8 cellular contexts compared by ENCODE assay signal in genomic region chr12:65823481-65824313, GRCh38. TPM values are rescaled to one million over a fixed set of nuclear protein-coding genes. Genes with fewer than 3 reads are reported as not detected.
DNase-seq lines count a peak whose midpoint lies in the region; ATAC-seq and TF ChIP-seq lines count a peak whose summit lies in the region.

No MANE protein-coding gene starts in this region.

- peak overlapping the region; percentile 100 for H2BK15ac ChIP-seq in neuronal stem cell (ENCODE audit: low read length)

- peak overlapping the region; percentile 99 for H2BK120ac ChIP-seq in neuronal stem cell (ENCODE audit: low read depth, low read length)

- peak overlapping the region in 5 of 7 donors; percentile 39 to 73 (median 63) for H3K4me3 Mint-ChIP-seq in CD8-positive, alpha-beta memory T cell
- peak overlapping the region; percentile 78 for H3K4me3 Mint-ChIP-seq in activated B cell treated with CpG ODN at 0.5 μM for 24 hours

- H3K79me1 ChIP-seq in neuronal stem cell (ENCODE audit: low read depth, low read length), result peaks cover 5% of the 10 kb centered on the region

- H3K4me3 ChIP-seq in CD8-positive, alpha-beta memory T cell (ENCODE audit: low read length), result no peak overlapping the region
- H3K4me3 ChIP-seq in HFF-Myc (replicated peaks; ENCODE audit: low read depth, low read length) (peak overlapping the region; percentile 96), neuronal stem cell (ENCODE audit: low read length in 2 of 2) (peak overlapping the region; percentile 58 to 99)

- no peak for DNase-seq in CD8-positive, alpha-beta memory T cell
- peak; percentile 62 for DNase-seq in HFF-Myc (ENCODE audit: extremely low read depth, low read depth)
- no peak for DNase-seq in activated B cell treated with CpG ODN at 0.5 μM for 24 hours
- peak; percentile 17 for DNase-seq in foreskin melanocyte
- DNase-seq in neuronal stem cell (ENCODE audit: low spot score), result peak; percentile 64
- no peak for DNase-seq in NCI-H1694 treated with DMSO at 0.1 percent for 48 hours (lab: John Stamatoyannopoulos, UW)

- WGBS in neuronal stem cell (ENCODE audit: extremely low coverage in 2 of 2, insufficient read length in 2 of 2, insufficient replicate concordance in 1 of 2), 2 donors, result no CpG with 5 or more reads among the region's 61 CpGs

- H3K4ac ChIP-seq in neuronal stem cell (ENCODE audit: low read length), result peak overlapping the region; percentile 100

- peak overlapping the region; percentile 97 for H3K23ac ChIP-seq in neuronal stem cell (ENCODE audit: low read depth, low read length, poor library complexity)

- ATAC-seq in activated B cell treated with CpG ODN at 0.5 μM for 24 hours (ENCODE audit: low read depth) (no peak), HG03045 (IDR thresholded peaks at IDR 0.05; ENCODE audit: unreplicated experiment) (no peak), HG03432 (IDR thresholded peaks at IDR 0.05; ENCODE audit: unreplicated experiment) (no peak)

- peak overlapping the region; percentile 100 for H2BK5ac ChIP-seq in neuronal stem cell (ENCODE audit: low read length)

- TF ChIP-seq CTCF in HFF-Myc (IDR thresholded peaks at IDR 0.05; ENCODE audit: low read depth, low read length, missing control alignments) (no peak), activated B cell treated with CpG ODN at 0.5 μM for 24 hours (IDR thresholded peaks at IDR 0.05) (no peak)

- H3K27ac Mint-ChIP-seq in CD8-positive, alpha-beta memory T cell, result no peak overlapping the region
- H3K27ac Mint-ChIP-seq in activated B cell treated with CpG ODN at 0.5 μM for 24 hours, result no peak overlapping the region

- H2AK5ac ChIP-seq in neuronal stem cell (ENCODE audit: low read depth, low read length), result peak overlapping the region; percentile 100

- H3K27ac ChIP-seq in CD8-positive, alpha-beta memory T cell (ENCODE audit: low read depth, low read length), result no peak overlapping the region
- peak overlapping the region; percentile 99 for H3K27ac ChIP-seq in neuronal stem cell (replicated peaks; ENCODE audit: low read length)

- peak overlapping the region; percentile 87 for H2AFZ ChIP-seq in neuronal stem cell (ENCODE audit: low read length)

- H3K4me2 ChIP-seq in neuronal stem cell (ENCODE audit: insufficient read depth, low read length, poor library complexity, severe bottlenecking), result peak overlapping the region; percentile 99

- H4K91ac ChIP-seq in neuronal stem cell (ENCODE audit: low read depth, low read length, poor library complexity), result peak overlapping the region; percentile 99

- peak overlapping the region; percentile 100 for H3K9ac ChIP-seq in neuronal stem cell (ENCODE audit: low read depth, low read length, poor library complexity)

- H3K4me1 Mint-ChIP-seq in CD8-positive, alpha-beta memory T cell, result peaks cover 12 to 26% (median 15%) of the 10 kb centered on the region in 3 donors
- H3K4me1 Mint-ChIP-seq in activated B cell treated with CpG ODN at 0.5 μM for 24 hours, result peaks cover 29% of the 10 kb centered on the region

- H3K36me3 Mint-ChIP-seq in CD8-positive, alpha-beta memory T cell, result no peaks in the 10 kb centered on the region
- no peaks in the 10 kb centered on the region for H3K36me3 Mint-ChIP-seq in activated B cell treated with CpG ODN at 0.5 μM for 24 hours (ENCODE audit: low read depth)

- H3K36me3 ChIP-seq in CD8-positive, alpha-beta memory T cell (ENCODE audit: insufficient read depth, low read length), result no peaks in the 10 kb centered on the region
- H3K36me3 ChIP-seq in neuronal stem cell (replicated peaks in 1 of 2; ENCODE audit: control insufficient read depth in 2 of 2, insufficient read depth in 2 of 2, low read length in 2 of 2), result peaks cover 0 to 4% of the 10 kb centered on the region in 2 donors

- peak overlapping the region; percentile 100 for H3K18ac ChIP-seq in neuronal stem cell (ENCODE audit: low read length)

- H3K14ac ChIP-seq in neuronal stem cell (ENCODE audit: low read length), result peak overlapping the region; percentile 99

- intact Hi-C loops in activated B cell treated with CpG ODN at 0.5 μM for 24 hours (cut with micrococcal nuclease), result no loop called here

- H2BK12ac ChIP-seq in neuronal stem cell (ENCODE audit: low read length), result peak overlapping the region; percentile 100

- H3K4me1 ChIP-seq in CD8-positive, alpha-beta memory T cell (ENCODE audit: insufficient read depth, low read length), result no peaks in the 10 kb centered on the region
- peaks cover 5 to 10% of the 10 kb centered on the region in 2 donors for H3K4me1 ChIP-seq in neuronal stem cell (ENCODE audit: control insufficient read depth in 2 of 2, insufficient read depth in 1 of 2, low read depth in 1 of 2, low read length in 2 of 2)

- peaks cover 4% of the 10 kb centered on the region for H3K27me3 ChIP-seq in CD8-positive, alpha-beta memory T cell (ENCODE audit: insufficient read depth, low read length, poor library complexity, severe bottlenecking)
- no peaks in the 10 kb centered on the region for H3K27me3 ChIP-seq in neuronal stem cell (ENCODE audit: control insufficient read depth in 3 of 3, insufficient read depth in 3 of 3, low read depth in 1 of 3, low read length in 3 of 3)

- H3K9me3 ChIP-seq in CD8-positive, alpha-beta memory T cell (ENCODE audit: low read length), result no peaks in the 10 kb centered on the region
- H3K9me3 ChIP-seq in neuronal stem cell (replicated peaks in 1 of 2; ENCODE audit: control insufficient read depth in 2 of 2, insufficient read depth in 1 of 2, low read depth in 1 of 2, low read length in 2 of 2), result no peaks in the 10 kb centered on the region

- POLR2A ChIA-PET in CD8-positive, alpha-beta memory T cell (lab: Charles Lee), result no interaction called here
- POLR2A ChIA-PET in activated B cell treated with CpG ODN at 0.5 μM for 24 hours (lab: Charles Lee), result no interaction called here

- peaks cover 38 to 56% of the 10 kb centered on the region in 2 donors for H3K27me3 Mint-ChIP-seq in CD8-positive, alpha-beta memory T cell
- H3K27me3 Mint-ChIP-seq in activated B cell treated with CpG ODN at 0.5 μM for 24 hours, result peaks cover 50% of the 10 kb centered on the region

- peak overlapping the region; percentile 99 for H4K8ac ChIP-seq in neuronal stem cell (ENCODE audit: low read depth, low read length)

- CTCF ChIA-PET in CD8-positive, alpha-beta memory T cell (lab: Charles Lee), result no interaction called here
- CTCF ChIA-PET in activated B cell treated with CpG ODN at 0.5 μM for 24 hours (lab: Charles Lee), result no interaction called here

- H3K9me3 Mint-ChIP-seq in CD8-positive, alpha-beta memory T cell, result peaks cover 0 to 6% (median 2%) of the 10 kb centered on the region in 5 donors
- H3K9me3 Mint-ChIP-seq in activated B cell treated with CpG ODN at 0.5 μM for 24 hours, result peaks cover 3% of the 10 kb centered on the region

RNA-seq across cellular contexts. Expression of gene HMGA2, which starts 0.6 kb away (rescaled TPM):
- not detected for total RNA-seq in CD8-positive, alpha-beta memory T cell
- not detected for polyA plus RNA-seq in CD8-positive, alpha-beta memory T cell
- total RNA-seq in activated B cell treated with CpG ODN at 0.5 μM for 24 hours, result not detected in 2 replicates
- polyA plus RNA-seq in neuronal stem cell (2013, experiment 1 of 2), result 240 TPM
- 242 TPM for polyA plus RNA-seq in neuronal stem cell (2013, experiment 2 of 2)

Comparison
In these comparisons a context has a peak if more than half of its experiments do, and no peak if none do; other contexts are left out.
1. DNase-seq: peak in HFF-Myc (single experiment), foreskin melanocyte (single experiment) and neuronal stem cell (single experiment); none in CD8-positive, alpha-beta memory T cell (0 of 5), activated B cell treated with CpG ODN at 0.5 μM for 24 hours (single experiment) and NCI-H1694 treated with DMSO at 0.1 percent for 48 hours (single experiment).